Comparison of ENCODE assay signal across 24 cellular contexts in genomic region chr7:354597-355470, GRCh38.
"Had no signal": no experiment of that assay in that cellular context is flagged by ENCODE, and none has a peak within 500 bp of the region (broad histone marks: within the 10 kb centered on the region; RNA-seq: fewer than 3 reads in every experiment).

No MANE protein-coding gene starts in this region.

- H3K9me3 ChIP-seq: lower lobe of right lung, ovary, right lobe of liver, suprapubic skin, thoracic aorta, upper lobe of right lung had no signal

- H3K36me3 ChIP-seq: left lung, lower lobe of right lung, neural progenitor cell, ovary, right lobe of liver, suprapubic skin, thoracic aorta, tibial artery, upper lobe of right lung had no signal

- ATAC-seq: left colon; left lung; natural killer cell; right lobe of liver; stimulated activated effector memory CD8-positive, alpha-beta T cell treated with anti-CD3 and anti-CD28 coated beads, Interleukin-12 subunit alpha, Interleukin-12 subunit beta, amount 100 ng/mL, for 72 hours had no signal

- H3K4me1 ChIP-seq: neural progenitor cell, right lobe of liver had no signal

- H3K27ac ChIP-seq: left lung, lower lobe of right lung, neural progenitor cell, ovary, right lobe of liver, skin epidermis, suprapubic skin, thoracic aorta, tibial artery, upper lobe of right lung had no signal

- H3K4me3 ChIP-seq: left lung, lower lobe of right lung, neural progenitor cell, ovary, right lobe of liver, skin epidermis, suprapubic skin, thoracic aorta, tibial artery, upper lobe of right lung had no signal

- H3K27me3 ChIP-seq: ovary, right lobe of liver had no signal

- DNase-seq: hippocampal formation; kidney; left colon; lower lobe of right lung; mesendoderm; naive B cell; natural killer cell; nephron progenitor cell; ovary; right lobe of liver; stimulated activated CD4-positive, alpha-beta T cell treated with anti-CD3 and anti-CD28 coated beads, Interleukin-12 subunit alpha, Interleukin-12 subunit beta, amount 100 ng/mL, for 4 hours; stimulated activated CD4-positive, alpha-beta T cell treated with anti-CD3 and anti-CD28 coated beads, Interleukin-15, amount 100 ng/mL, for 24 hours; stimulated activated CD4-positive, alpha-beta T cell treated with anti-CD3 and anti-CD28 coated beads, Interleukin-2, amount 100 ng/mL, for 24 hours; stimulated activated CD4-positive, alpha-beta T cell treated with anti-CD3 and anti-CD28 coated beads, Interleukin-4, amount 100 ng/mL, for 24 hours; stimulated activated naive CD4-positive, alpha-beta T cell; tibial artery; trophoblast cell; upper lobe of right lung had no signal
